12 cellular contexts compared by ENCODE assay signal in genomic region chr9:116391306-116391900, GRCh38.
A peak's percentile ranks its signal among the peaks of the same experiment; 100 is the strongest.
DNase-seq lines count a peak whose midpoint lies in the region; ATAC-seq and TF ChIP-seq lines count a peak whose summit lies in the region.
"Had no signal": no experiment of that assay in that cellular context is flagged by ENCODE, and none has a peak within 500 bp of the region (broad histone marks: within the 10 kb centered on the region; RNA-seq: fewer than 3 reads in every experiment).

No MANE protein-coding gene starts in this region.

- no peaks in the 10 kb centered on the region for H3K9me3 ChIP-seq in osteoblast (ENCODE audit: low read depth, low read length)

- H3K27me3 ChIP-seq in osteoblast (ENCODE audit: insufficient read depth, low read length) (no peaks in the 10 kb centered on the region), H7 (ENCODE audit: control insufficient read depth, insufficient read depth, low read length) (no peaks in the 10 kb centered on the region)

- H2AFZ ChIP-seq in osteoblast (ENCODE audit: low read length) = no peak overlapping the region

- peaks cover 8% of the 10 kb centered on the region for H3K27me3 Mint-ChIP-seq in endothelial cell (ENCODE audit: unreplicated experiment)
- H3K27me3 Mint-ChIP-seq: naive B cell had no signal

- peak overlapping the region; percentile 40 for H3K4me2 ChIP-seq in osteoblast (ENCODE audit: insufficient read depth, low read length)

- ATAC-seq in GM18511 (IDR thresholded peaks at IDR 0.05; ENCODE audit: unreplicated experiment) = peak; percentile 5
- ATAC-seq: sciatic nerve had no signal

- no peaks in the 10 kb centered on the region for H3K36me3 Mint-ChIP-seq in endothelial cell (ENCODE audit: low read depth, unreplicated experiment)
- H3K36me3 Mint-ChIP-seq: naive B cell had no signal

- peaks cover 9% of the 10 kb centered on the region for H3K36me3 ChIP-seq in osteoblast (ENCODE audit: insufficient read depth, low read length)
- no peaks in the 10 kb centered on the region for H3K36me3 ChIP-seq in H7 (replicated peaks; ENCODE audit: control insufficient read depth, insufficient read depth, low read length)

- H3K9me3 Mint-ChIP-seq in endothelial cell (ENCODE audit: unreplicated experiment) = no peaks in the 10 kb centered on the region
- H3K9me3 Mint-ChIP-seq: naive B cell had no signal

- no peaks in the 10 kb centered on the region for H4K20me1 ChIP-seq in osteoblast (ENCODE audit: insufficient read depth, low read length)

- H3K27ac Mint-ChIP-seq in endothelial cell (ENCODE audit: unreplicated experiment) = no peak overlapping the region
- H3K27ac Mint-ChIP-seq: naive B cell had no signal

- H3K27ac ChIP-seq in osteoblast (ENCODE audit: low read depth, low read length) = peak overlapping the region; percentile 52

- DNase-seq in M059J (ENCODE audit: low read depth) = peak; percentile 82
- peak; percentile 93 for DNase-seq in epithelial cell of esophagus (ENCODE audit: low read depth)
- no peak for DNase-seq in osteoblast (ENCODE audit: insufficient read length, low spot score, missing footprints)
- DNase-seq in H7 = no peak
- DNase-seq in stimulated activated CD4-positive, alpha-beta T cell treated with anti-CD3 and anti-CD28 coated beads, Interleukin-4, amount 100 ng/mL, for 24 hours = no peak
- DNase-seq in endothelial cell (ENCODE audit: low spot score) = no peak
- no peak for DNase-seq in SHP77 (lab: John Stamatoyannopoulos, UW)
- DNase-seq: effector CD4-positive, alpha-beta T cell; naive B cell; NCI-H2081 had no signal

- H3K4me1 Mint-ChIP-seq in endothelial cell (ENCODE audit: unreplicated experiment) = peaks cover 14% of the 10 kb centered on the region
- H3K4me1 Mint-ChIP-seq: naive B cell had no signal

- H3K4me3 ChIP-seq in epithelial cell of esophagus (ENCODE audit: low read length) (no peak overlapping the region), osteoblast (ENCODE audit: insufficient read depth, low read length) (no peak overlapping the region), H7 (ENCODE audit: insufficient read depth, low read depth, low read length) (no peak overlapping the region)

- no peak overlapping the region for H3K4me3 Mint-ChIP-seq in endothelial cell (ENCODE audit: unreplicated experiment)
- H3K4me3 Mint-ChIP-seq: naive B cell had no signal

- TF ChIP-seq CTCF in epithelial cell of esophagus (IDR thresholded peaks at IDR 0.05; ENCODE audit: insufficient read depth, low read depth, low read length, missing control alignments) (no peak), osteoblast (IDR thresholded peaks at IDR 0.05; ENCODE audit: extremely low read depth, low read depth, low read length) (no peak), endothelial cell (IDR thresholded peaks at IDR 0.05; ENCODE audit: unreplicated experiment) (no peak)

- peaks cover 13% of the 10 kb centered on the region for H3K4me1 ChIP-seq in osteoblast (ENCODE audit: insufficient read depth, low read length)

- no peaks in the 10 kb centered on the region for H3K79me2 ChIP-seq in osteoblast (ENCODE audit: insufficient read depth, low read length)

Comparison
In these comparisons a context has a peak if more than half of its experiments do, and no peak if none do; other contexts are left out.
1. DNase-seq: peak in M059J (single experiment) and epithelial cell of esophagus (single experiment); none in osteoblast (single experiment), H7 (single experiment), stimulated activated CD4-positive, alpha-beta T cell treated with anti-CD3 and anti-CD28 coated beads, Interleukin-4, amount 100 ng/mL, for 24 hours (single experiment), endothelial cell (single experiment) and SHP77 (0 of 2).